In the genomic region with DNA sequence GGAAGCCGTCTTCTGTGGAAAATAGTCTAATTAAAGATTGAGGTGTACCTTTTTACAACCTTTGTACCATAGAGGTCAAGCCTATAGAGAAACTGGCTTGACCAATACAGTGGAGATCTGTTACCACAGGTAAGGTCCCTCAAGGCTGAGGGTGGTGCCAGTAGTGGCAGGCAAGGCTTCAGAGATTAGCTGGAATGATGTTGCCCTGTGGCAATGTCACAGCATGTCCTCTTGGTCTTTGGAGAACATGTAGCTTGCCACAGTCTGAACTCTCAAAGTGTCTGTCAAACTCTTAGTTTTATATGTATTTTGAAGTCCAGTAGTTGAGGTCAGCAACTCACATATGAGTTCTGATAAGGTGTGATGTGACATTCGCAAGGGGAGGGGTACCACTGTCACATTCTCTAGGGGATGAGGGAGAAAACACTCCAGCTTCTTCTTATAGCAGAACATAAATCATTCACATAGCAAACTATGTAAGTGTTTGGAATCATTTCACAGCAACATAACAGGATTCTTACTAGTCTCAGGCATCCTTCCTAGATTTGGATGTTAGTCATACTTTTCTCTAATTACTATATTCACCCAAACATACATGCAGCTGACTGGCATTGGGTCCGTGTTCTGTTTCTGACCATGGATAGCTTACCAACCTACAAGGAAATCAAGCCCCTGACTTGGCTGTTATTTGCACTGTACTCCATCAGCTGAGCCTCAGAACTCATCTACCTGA, we compare ENCODE assay signal across 18 cellular contexts.
"Had no signal": no experiment of that assay in that cellular context is flagged by ENCODE, and none has a peak within 500 bp of the region (broad histone marks: within the 10 kb centered on the region; RNA-seq: fewer than 3 reads in every experiment).

No MANE protein-coding gene starts in this region.

- H3K4me1 ChIP-seq: colonic mucosa, left ventricle myocardium inferior, thyroid gland had no signal

- H3K36me3 ChIP-seq: brain microvascular endothelial cell, colonic mucosa, gastroesophageal sphincter, heart left ventricle, left ventricle myocardium inferior, thyroid gland had no signal

- H3K27ac ChIP-seq: brain microvascular endothelial cell, colonic mucosa, gastroesophageal sphincter, heart left ventricle, left ventricle myocardium inferior, thyroid gland had no signal

- H3K36me3 Mint-ChIP-seq: activated CD8-positive, alpha-beta memory T cell treated with anti-CD3 and anti-CD28 coated beads, Interleukin-2, amount 10 ng/mL, durations not matched to agents 7 days and 5 days had no signal

- H3K27me3 Mint-ChIP-seq: activated CD4-positive, alpha-beta memory T cell treated with anti-CD3 and anti-CD28 coated beads, Interleukin-2, amount 10 ng/mL, durations not matched to agents 7 days and 5 days; activated CD8-positive, alpha-beta memory T cell treated with anti-CD3 and anti-CD28 coated beads, Interleukin-2, amount 10 ng/mL, durations not matched to agents 7 days and 5 days; central memory CD8-positive, alpha-beta T cell had no signal

- H3K27me3 ChIP-seq: brain microvascular endothelial cell, colonic mucosa, gastroesophageal sphincter, heart left ventricle, thyroid gland had no signal

- H3K4me3 ChIP-seq: colonic mucosa, gastroesophageal sphincter, heart left ventricle, left ventricle myocardium inferior, thyroid gland had no signal

- H3K9me3 Mint-ChIP-seq: activated CD4-positive, alpha-beta memory T cell treated with anti-CD3 and anti-CD28 coated beads, Interleukin-2, amount 10 ng/mL, durations not matched to agents 7 days and 5 days; central memory CD8-positive, alpha-beta T cell had no signal

- H3K4me1 Mint-ChIP-seq: activated CD4-positive, alpha-beta memory T cell treated with anti-CD3 and anti-CD28 coated beads, Interleukin-2, amount 10 ng/mL, durations not matched to agents 7 days and 5 days; activated CD8-positive, alpha-beta memory T cell treated with anti-CD3 and anti-CD28 coated beads, Interleukin-2, amount 10 ng/mL, durations not matched to agents 7 days and 5 days; central memory CD8-positive, alpha-beta T cell had no signal

- H3K9me3 ChIP-seq: colonic mucosa, gastroesophageal sphincter, heart left ventricle, left ventricle myocardium inferior, thyroid gland had no signal

- H3K4me3 Mint-ChIP-seq: activated CD4-positive, alpha-beta memory T cell treated with anti-CD3 and anti-CD28 coated beads, Interleukin-2, amount 10 ng/mL, durations not matched to agents 7 days and 5 days; activated CD8-positive, alpha-beta memory T cell treated with anti-CD3 and anti-CD28 coated beads, Interleukin-2, amount 10 ng/mL, durations not matched to agents 7 days and 5 days; central memory CD8-positive, alpha-beta T cell had no signal

- DNase-seq: activated CD4-positive, alpha-beta memory T cell treated with anti-CD3 and anti-CD28 coated beads, Interleukin-2, amount 10 ng/mL, durations not matched to agents 7 days and 5 days; activated CD4-positive, alpha-beta T cell treated with anti-CD3 and anti-CD28 coated beads for 48 hours; activated CD4-positive, CD25-positive, alpha-beta regulatory T cell; activated CD8-positive, alpha-beta memory T cell treated with anti-CD3 and anti-CD28 coated beads, Interleukin-2, amount 10 ng/mL, durations not matched to agents 7 days and 5 days; activated naive CD4-positive, alpha-beta T cell treated with Interleukin-2 at 50 U/mL for 16 hours; aorta; brain microvascular endothelial cell; colonic mucosa; heart left ventricle; left ventricle myocardium inferior; mammary epithelial cell; occipital lobe; posterior cingulate gyrus; stimulated activated CD8-positive, alpha-beta memory T cell treated with anti-CD3 and anti-CD28 coated beads, Interleukin-4, amount 100 ng/mL, for 48 hours; stimulated activated naive CD4-positive, alpha-beta T cell treated with Interleukin-2 at 50 U/mL for 16 hours; thyroid gland had no signal

- ATAC-seq: activated CD8-positive, alpha-beta memory T cell treated with anti-CD3 and anti-CD28 coated beads, Interleukin-2, amount 10 ng/mL, durations not matched to agents 7 days and 5 days; gastroesophageal sphincter had no signal

- H3K27ac Mint-ChIP-seq: activated CD4-positive, alpha-beta memory T cell treated with anti-CD3 and anti-CD28 coated beads, Interleukin-2, amount 10 ng/mL, durations not matched to agents 7 days and 5 days; activated CD8-positive, alpha-beta memory T cell treated with anti-CD3 and anti-CD28 coated beads, Interleukin-2, amount 10 ng/mL, durations not matched to agents 7 days and 5 days had no signal
